15 cellular contexts compared by ENCODE assay signal in genomic region chr2:236887519-236887918, GRCh38.
DNase-seq lines count a peak whose midpoint lies in the region; ATAC-seq and TF ChIP-seq lines count a peak whose summit lies in the region.
"Had no signal": no experiment of that assay in that cellular context is flagged by ENCODE, and none has a peak within 500 bp of the region (broad histone marks: within the 10 kb centered on the region; RNA-seq: fewer than 3 reads in every experiment).

No MANE protein-coding gene starts in this region.

- peaks cover 0 to 21% (median 15%) of the 10 kb centered on the region in 6 donors for H3K4me1 ChIP-seq in spleen

- DNase-seq in EL (peak; percentile 69), dedifferentiated amniotic fluid mesenchymal stem cell (ENCODE audit: extremely low spot score) (peak; percentile 46), lower leg skin (ENCODE audit: low spot score in 2 of 2) (peak; percentile 57 to 91), spleen (no peak), NAMALWA (ENCODE audit: low spot score) (no peak), NCI-H446 treated with DMSO at 0.1 percent for 48 hours (lab: John Stamatoyannopoulos, UW) (no peak)
- DNase-seq: activated CD4-positive, alpha-beta T cell treated with anti-CD3 and anti-CD28 coated beads for 48 hours; activated naive CD4-positive, alpha-beta T cell treated with anti-CD3 and anti-CD28 coated beads for 36 hours; CD8-positive, alpha-beta T cell; H9; islet precursor cell; NCI-H510A; SHP77 treated with DMSO at 0.1 percent for 48 hours had no signal

- TF ChIP-seq POLR2A in lower leg skin (IDR thresholded peaks at IDR 0.05) (no peak), spleen (IDR thresholded peaks at IDR 0.05) (no peak)

- intact Hi-C loops in lower leg skin (cut with DNase I; ENCODE audit: low total_unique reads) (no loop called here), spleen (cut with DNase I; ENCODE audit: low total_unique reads) (no loop called here)

- TF ChIP-seq CTCF in lower leg skin (IDR thresholded peaks at IDR 0.05) (no peak), spleen (IDR thresholded peaks at IDR 0.05 in 8 of 11, conservative IDR thresholded peaks at IDR 0.05 in 3 of 11) (no peak)

- H3K27me3 ChIP-seq in spleen (replicated peaks in 1 of 7) = no peaks in the 10 kb centered on the region

- 40% methylated on average over 6 of the region's 6 CpGs for WGBS in lower leg skin, 2 donors
- WGBS in spleen, 5 donors = 70 to 85% (median 84%) methylated on average over 6 of the region's 6 CpGs

- no peak for ATAC-seq in GM21367 (IDR thresholded peaks at IDR 0.05; ENCODE audit: unreplicated experiment)
- ATAC-seq in HG02623 (IDR thresholded peaks at IDR 0.05; ENCODE audit: unreplicated experiment) = no peak
- ATAC-seq: CD8-positive, alpha-beta T cell had no signal

- H3K27ac ChIP-seq in spleen = peak overlapping the region in 5 of 8 donors; percentile 43 to 68 (median 64)

- peaks cover 0 to 8% (median 0%) of the 10 kb centered on the region in 8 donors for H3K9me3 ChIP-seq in spleen

- H3K4me3 ChIP-seq in lower leg skin (ENCODE audit: low read depth, poor library complexity, severe bottlenecking) (no peak overlapping the region), spleen (no peak overlapping the region)

- no peaks in the 10 kb centered on the region for H3K36me3 ChIP-seq in spleen

Comparison
In these comparisons a context has a peak if more than half of its experiments do, and no peak if none do; other contexts are left out.
1. DNase-seq: peak in EL (single experiment), dedifferentiated amniotic fluid mesenchymal stem cell (single experiment) and lower leg skin (2 of 2); none in spleen (single experiment), NAMALWA (single experiment) and NCI-H446 treated with DMSO at 0.1 percent for 48 hours (single experiment).